Comparison of ENCODE assay signal across 25 cellular contexts in the genomic region with DNA sequence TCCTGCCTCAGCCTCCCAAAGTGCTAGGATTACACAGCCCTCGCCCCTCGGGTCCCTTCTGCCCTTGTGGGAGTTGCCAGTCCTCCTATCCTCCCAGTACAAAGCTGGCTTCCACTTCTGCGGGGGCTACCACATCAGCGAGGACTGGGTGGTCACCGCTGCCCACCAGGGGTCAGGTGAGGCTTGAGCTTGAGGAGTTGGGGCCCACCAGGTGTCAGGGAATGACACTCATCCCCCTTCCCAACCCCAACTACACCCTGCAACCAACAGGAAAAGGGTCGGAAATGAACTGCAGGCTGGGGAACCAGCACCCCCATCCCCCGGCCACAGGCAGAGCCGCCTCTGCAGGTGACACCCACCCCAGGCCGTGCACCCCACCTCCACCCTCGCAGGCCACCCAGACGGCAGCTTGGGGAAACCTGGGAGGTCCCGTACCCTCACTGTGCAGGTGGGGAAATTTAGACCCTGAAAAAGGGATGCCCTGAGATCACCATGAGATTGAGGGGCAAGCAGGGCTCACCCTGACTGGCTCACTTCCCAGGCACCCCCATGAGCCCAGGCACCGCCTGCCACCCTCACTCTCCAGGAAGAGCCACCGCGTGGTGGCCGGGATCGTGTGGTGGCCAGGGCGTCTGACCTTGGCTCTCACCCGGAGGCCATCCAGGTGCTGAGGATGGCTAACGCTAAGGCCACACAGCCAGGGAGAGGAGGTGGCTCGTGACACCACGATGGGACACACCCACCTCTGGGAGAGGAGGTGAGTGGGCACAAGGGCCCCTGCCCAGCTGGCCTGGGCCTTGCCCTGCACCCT. TPM values are rescaled to one million over a fixed set of nuclear protein-coding genes. Genes with fewer than 3 reads are reported as not detected.
DNase-seq lines count a peak whose midpoint lies in the region; ATAC-seq and TF ChIP-seq lines count a peak whose summit lies in the region.
"Had no signal": no experiment of that assay in that cellular context is flagged by ENCODE, and none has a peak within 500 bp of the region (broad histone marks: within the 10 kb centered on the region; RNA-seq: fewer than 3 reads in every experiment).

No MANE protein-coding gene starts in this region.

- H3K27ac ChIP-seq in right atrium auricular region (no peak overlapping the region), body of pancreas (peak overlapping the region; percentile 68 to 95 (median 89))
- H3K27ac ChIP-seq: C4-2B, esophagus squamous epithelium, left lung, neural progenitor cell had no signal

- no peak overlapping the region for H3K27ac Mint-ChIP-seq in T-cell

- ATAC-seq in Right ventricle myocardium inferior = peak; percentile 6
- ATAC-seq in body of pancreas = peak; percentile 4
- no peak for ATAC-seq in T-cell (replicated peaks in 1 of 4)
- ATAC-seq in HG03280 (IDR thresholded peaks at IDR 0.05; ENCODE audit: unreplicated experiment) = no peak
- ATAC-seq: left lung had no signal

- H3K36me3 ChIP-seq in right atrium auricular region = peaks cover 19% of the 10 kb centered on the region
- H3K36me3 ChIP-seq in body of pancreas (replicated peaks in 1 of 2; ENCODE audit: insufficient read depth in 1 of 2, low read depth in 2 of 2) = peaks cover 2 to 13% of the 10 kb centered on the region in 2 donors
- H3K36me3 ChIP-seq: neural progenitor cell had no signal

- CTCF ChIA-PET in T-cell (lab: Charles Lee) = no interaction called here

- H3K9me3 ChIP-seq in right atrium auricular region (no peaks in the 10 kb centered on the region), body of pancreas (no peaks in the 10 kb centered on the region)
- H3K9me3 ChIP-seq: esophagus squamous epithelium, left lung had no signal

- TF ChIP-seq CTCF in right atrium auricular region (IDR thresholded peaks at IDR 0.05) (no peak), body of pancreas (IDR thresholded peaks at IDR 0.05) (peak in 2 of 7 experiments; percentile 22 to 24), retinal pigment epithelial cell (conservative IDR thresholded peaks at IDR 0.05; ENCODE audit: low read depth, low read length) (peak; percentile 5)

- TF ChIP-seq POLR2A in body of pancreas (IDR thresholded peaks at IDR 0.05) = peak; percentile 56 to 72 (median 59)

- peaks cover 0 to 21% of the 10 kb centered on the region in 2 donors for H3K4me1 ChIP-seq in right atrium auricular region
- H3K4me1 ChIP-seq in body of pancreas = peaks cover 58% of the 10 kb centered on the region
- H3K4me1 ChIP-seq: esophagus squamous epithelium, left lung, neural progenitor cell had no signal

- WGBS in body of pancreas, 2 donors = 24 to 33% methylated on average over 7 to 22 of the region's 22 CpGs

- POLR2A ChIA-PET in T-cell (lab: Charles Lee) = no interaction called here

- H3K4me3 ChIP-seq in right atrium auricular region = no peak overlapping the region
- H3K4me3 ChIP-seq in body of pancreas = no peak overlapping the region
- H3K4me3 ChIP-seq in retinal pigment epithelial cell (ENCODE audit: low read length) = no peak overlapping the region
- H3K4me3 ChIP-seq: esophagus squamous epithelium, left lung, neural progenitor cell had no signal

- no peaks in the 10 kb centered on the region for H3K9me3 Mint-ChIP-seq in T-cell
- H3K9me3 Mint-ChIP-seq: neural progenitor cell had no signal

- no peaks in the 10 kb centered on the region for H3K4me1 Mint-ChIP-seq in T-cell

- H3K27me3 Mint-ChIP-seq in T-cell = peaks cover 0 to 7% of the 10 kb centered on the region in 2 donors

- no peak overlapping the region for H3K4me3 Mint-ChIP-seq in T-cell
- H3K4me3 Mint-ChIP-seq: neural progenitor cell had no signal

- DNase-seq in Right ventricle myocardium inferior (ENCODE audit: missing footprints) (no peak), right atrium auricular region (ENCODE audit: low spot score) (no peak), body of pancreas (peak; percentile 80 to 82 (median 81)), retinal pigment epithelial cell (ENCODE audit: low read depth) (no peak), T-cell (no peak)
- DNase-seq: activated CD8-positive, alpha-beta memory T cell treated with anti-CD3 and anti-CD28 coated beads, Interleukin-2, amount 50 U/mL, for 48 hours; activated gamma-delta T cell; cerebellar nuclear complex; effector CD8-positive, alpha-beta T cell; esophagus squamous epithelium; NCI-H1436; NCI-H524 treated with DMSO at 0.1 percent for 48 hours; SHP77 treated with DMSO at 0.1 percent for 48 hours; stimulated activated CD4-positive, alpha-beta T cell treated with anti-CD3 and anti-CD28 coated beads, Interleukin-4, amount 100 ng/mL, for 4 hours had no signal

- H3K36me3 Mint-ChIP-seq in T-cell = no peaks in the 10 kb centered on the region

- H3K27me3 ChIP-seq in right atrium auricular region (no peaks in the 10 kb centered on the region), body of pancreas (no peaks in the 10 kb centered on the region)
- H3K27me3 ChIP-seq: neural progenitor cell had no signal

- intact Hi-C loops in Right ventricle myocardium inferior (cut with DNase I) (no loop called here), body of pancreas (cut with DNase I) (no loop called here)

RNA-seq across cellular contexts. Expression of a gene that starts 8.0 kb away (rescaled TPM):
- total RNA-seq in Right ventricle myocardium inferior = not detected
- not detected for total RNA-seq in right atrium auricular region
- over 10,000 TPM; 14,932 to 20,352 TPM for total RNA-seq in body of pancreas
- total RNA-seq in T-cell = 1 to 10 TPM in 3 of 5 donors, not detected in 2; 6.1 to 8.3 (median 7.9) TPM
- total RNA-seq: A673; esophagus squamous epithelium; glomerular endothelial cell; left lung; M059J; mononuclear cell; pulmonary artery endothelial cell; T-helper 1 cell treated with Interleukin-12 subunit alpha and Interleukin-12 subunit beta and Interleukin-4 antibody, amounts not matched to agents 30 ng/mL and 1 ng/mL, for 36 hours; ureter had no signal

RNA-seq across cellular contexts. Expression of a gene that starts 19.8 kb away (rescaled TPM):
- total RNA-seq in Right ventricle myocardium inferior = not detected
- total RNA-seq in right atrium auricular region = not detected
- total RNA-seq in body of pancreas = over 10,000 TPM; 18,538 to 32,261 TPM
- total RNA-seq in T-cell = 10 to 100 TPM in 3 of 5 donors, not detected in 2; 14.4 to 18.7 (median 15.1) TPM
- total RNA-seq: A673; esophagus squamous epithelium; glomerular endothelial cell; left lung; M059J; mononuclear cell; pulmonary artery endothelial cell; T-helper 1 cell treated with Interleukin-12 subunit alpha and Interleukin-12 subunit beta and Interleukin-4 antibody, amounts not matched to agents 30 ng/mL and 1 ng/mL, for 36 hours; ureter had no signal

RNA-seq across cellular contexts. Expression of a gene that starts 24.7 kb away (rescaled TPM):
- total RNA-seq in Right ventricle myocardium inferior = 76.7 TPM
- 10 to 100 TPM; 58.0 to 88.2 TPM for total RNA-seq in right atrium auricular region
- total RNA-seq in body of pancreas = 10 to 100 TPM; 61.0 to 72.8 TPM
- 1 to 10 TPM in 2 of 5 donors, under 1 TPM in 3; 0.49 to 1.6 (median 0.98) TPM for total RNA-seq in T-cell
- total RNA-seq: T-helper 1 cell treated with Interleukin-12 subunit alpha and Interleukin-12 subunit beta and Interleukin-4 antibody, amounts not matched to agents 30 ng/mL and 1 ng/mL, for 36 hours had no signal

Comparison
In these comparisons a context has a peak if more than half of its experiments do, and no peak if none do; other contexts are left out.
1. ATAC-seq: peak in Right ventricle myocardium inferior (single experiment) and body of pancreas (single experiment); none in T-cell (0 of 4) and HG03280 (single experiment).
2. DNase-seq: peak in body of pancreas (4 of 4); none in Right ventricle myocardium inferior (single experiment), right atrium auricular region (single experiment), retinal pigment epithelial cell (single experiment) and T-cell (0 of 34).
3. H3K27ac ChIP-seq: peak in body of pancreas (4 of 4); none in right atrium auricular region (0 of 2).
4. RNA of a gene that starts 8.0 kb away (total RNA-seq): 14,932 to 20,352 TPM in body of pancreas; 6.1 to 8.3 TPM in T-cell, not detected in right atrium auricular region and not detected in Right ventricle myocardium inferior (single experiment); every median in the first group is over 1,000 times any median in the second.
5. RNA of a gene that starts 19.8 kb away (total RNA-seq): 18,538 to 32,261 TPM in body of pancreas; 14.4 to 18.7 TPM in T-cell, not detected in right atrium auricular region and not detected in Right ventricle myocardium inferior (single experiment); every median in the first group is over 100 times any median in the second.
6. RNA of a gene that starts 24.7 kb away (total RNA-seq): 58.0 to 88.2 TPM in right atrium auricular region, 76.7 TPM in Right ventricle myocardium inferior (single experiment) and 61.0 to 72.8 TPM in body of pancreas; 0.49 to 1.6 TPM in T-cell; every median in the first group is over 10 times any median in the second.